ENCODE assay signal across 28 cellular contexts in the genomic region with DNA sequence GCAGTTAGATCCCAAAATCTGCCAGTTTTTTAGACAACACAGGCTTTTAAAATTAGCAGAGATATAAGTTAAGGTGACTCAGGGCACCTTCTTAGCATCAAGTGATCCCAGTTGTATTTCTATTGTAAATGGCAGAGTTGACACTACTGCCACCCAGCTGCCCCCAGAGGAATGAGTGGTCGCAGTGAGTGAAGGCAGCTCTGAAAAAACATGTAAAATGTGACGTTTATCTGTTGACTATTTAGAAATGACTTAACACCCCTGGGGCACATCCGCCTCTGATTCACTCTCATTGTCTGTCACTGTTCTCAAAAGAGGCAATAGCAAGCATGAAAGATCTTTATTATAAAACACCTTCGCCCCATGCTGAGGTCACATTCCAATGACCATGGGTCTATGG.
DNase-seq lines count a peak whose midpoint lies in the region; ATAC-seq and TF ChIP-seq lines count a peak whose summit lies in the region.
"Had no signal": no experiment of that assay in that cellular context is flagged by ENCODE, and none has a peak within 500 bp of the region (broad histone marks: within the 10 kb centered on the region; RNA-seq: fewer than 3 reads in every experiment).

No MANE protein-coding gene starts in this region.

- no peaks in the 10 kb centered on the region for H3K9me3 Mint-ChIP-seq in type B pancreatic cell
- no peaks in the 10 kb centered on the region for H3K9me3 Mint-ChIP-seq in activated T-helper 1 cell treated with anti-CD3 and anti-CD28 coated beads, Interleukin-12 subunit alpha, Interleukin-12 subunit beta, Interleukin-2, Interleukin-4 antibody, amounts not matched to agents 30 ng/mL and 10 ng/mL and 1 ng/mL, durations not matched to agents 14 hours and 24 hours and 36 hours
- H3K9me3 Mint-ChIP-seq: activated B cell treated with CpG ODN at 0.5 μM for 24 hours had no signal

- H4K20me1 ChIP-seq in OCI-LY3 (ENCODE audit: insufficient read depth, low read length) = no peaks in the 10 kb centered on the region

- H3K9ac ChIP-seq in OCI-LY3 (ENCODE audit: low read length) = no peak overlapping the region

- peak; percentile 34 for TF ChIP-seq CTCF in OCI-LY3 (IDR thresholded peaks at IDR 0.05; ENCODE audit: low read depth, low read length)
- TF ChIP-seq CTCF in foreskin keratinocyte (conservative IDR thresholded peaks at IDR 0.05) = peak; percentile 2
- peak; percentile 51 for TF ChIP-seq CTCF in type B pancreatic cell (conservative IDR thresholded peaks at IDR 0.05)

- no peaks in the 10 kb centered on the region for H3K4me1 Mint-ChIP-seq in type B pancreatic cell (ENCODE audit: unreplicated experiment)
- H3K4me1 Mint-ChIP-seq in activated T-helper 1 cell treated with anti-CD3 and anti-CD28 coated beads, Interleukin-12 subunit alpha, Interleukin-12 subunit beta, Interleukin-2, Interleukin-4 antibody, amounts not matched to agents 30 ng/mL and 10 ng/mL and 1 ng/mL, durations not matched to agents 14 hours and 24 hours and 36 hours (ENCODE audit: low read depth) = no peaks in the 10 kb centered on the region
- H3K4me1 Mint-ChIP-seq: activated B cell treated with CpG ODN at 0.5 μM for 24 hours; activated CD8-positive, alpha-beta memory T cell treated with anti-CD3 and anti-CD28 coated beads, Interleukin-2, amount 10 ng/mL, durations not matched to agents 7 days and 5 days; CD14-positive monocyte; natural killer cell had no signal

- H3K36me3 Mint-ChIP-seq in type B pancreatic cell = no peaks in the 10 kb centered on the region
- H3K36me3 Mint-ChIP-seq in activated T-helper 1 cell treated with anti-CD3 and anti-CD28 coated beads, Interleukin-12 subunit alpha, Interleukin-12 subunit beta, Interleukin-2, Interleukin-4 antibody, amounts not matched to agents 30 ng/mL and 10 ng/mL and 1 ng/mL, durations not matched to agents 14 hours and 24 hours and 36 hours (ENCODE audit: low read depth) = no peaks in the 10 kb centered on the region
- H3K36me3 Mint-ChIP-seq: activated CD8-positive, alpha-beta memory T cell treated with anti-CD3 and anti-CD28 coated beads, Interleukin-2, amount 10 ng/mL, durations not matched to agents 7 days and 5 days; CD14-positive monocyte; natural killer cell had no signal

- no peak overlapping the region for H3K27ac Mint-ChIP-seq in type B pancreatic cell
- no peak overlapping the region for H3K27ac Mint-ChIP-seq in activated T-helper 1 cell treated with anti-CD3 and anti-CD28 coated beads, Interleukin-12 subunit alpha, Interleukin-12 subunit beta, Interleukin-2, Interleukin-4 antibody, amounts not matched to agents 30 ng/mL and 10 ng/mL and 1 ng/mL, durations not matched to agents 14 hours and 24 hours and 36 hours
- H3K27ac Mint-ChIP-seq: activated B cell treated with CpG ODN at 0.5 μM for 24 hours; activated CD8-positive, alpha-beta memory T cell treated with anti-CD3 and anti-CD28 coated beads, Interleukin-2, amount 10 ng/mL, durations not matched to agents 7 days and 5 days; activated T-cell treated with anti-CD3 and anti-CD28 coated beads, Interleukin-2, amount 50 U/mL, for 72 hours; CD14-positive monocyte; natural killer cell had no signal

- H3K27ac ChIP-seq in OCI-LY3 (ENCODE audit: low read length) (no peak overlapping the region), foreskin keratinocyte (no peak overlapping the region)
- H3K27ac ChIP-seq: gastrocnemius medialis, SK-N-MC, upper lobe of left lung had no signal

- no peaks in the 10 kb centered on the region for H3K79me2 ChIP-seq in OCI-LY3 (ENCODE audit: low read length)

- no peaks in the 10 kb centered on the region for H3K4me1 ChIP-seq in OCI-LY3 (ENCODE audit: low read length)
- H3K4me1 ChIP-seq in foreskin keratinocyte = no peaks in the 10 kb centered on the region
- H3K4me1 ChIP-seq: Caco-2, gastrocnemius medialis, upper lobe of left lung had no signal

- H3K4me2 ChIP-seq in OCI-LY3 (ENCODE audit: low read length) = no peak overlapping the region

- no peaks in the 10 kb centered on the region for H3K36me3 ChIP-seq in OCI-LY3 (replicated peaks; ENCODE audit: low read depth, low read length)
- H3K36me3 ChIP-seq: gastrocnemius medialis, upper lobe of left lung had no signal

- ATAC-seq in foreskin keratinocyte (no peak), GM18907 (IDR thresholded peaks at IDR 0.05; ENCODE audit: unreplicated experiment) (no peak)
- ATAC-seq: activated CD8-positive, alpha-beta memory T cell treated with anti-CD3 and anti-CD28 coated beads, Interleukin-2, amount 10 ng/mL, durations not matched to agents 7 days and 5 days; activated T-cell treated with anti-CD3 and anti-CD28 coated beads, Interleukin-2, amount 50 U/mL, for 72 hours; gastrocnemius medialis; left colon; mucosa of descending colon; natural killer cell had no signal

- intact Hi-C loops in activated T-helper 1 cell treated with anti-CD3 and anti-CD28 coated beads, Interleukin-12 subunit alpha, Interleukin-12 subunit beta, Interleukin-2, Interleukin-4 antibody, amounts not matched to agents 30 ng/mL and 10 ng/mL and 1 ng/mL, durations not matched to agents 14 hours and 24 hours and 36 hours (cut with micrococcal nuclease) = no loop called here

- H3K27me3 Mint-ChIP-seq in type B pancreatic cell = no peaks in the 10 kb centered on the region
- no peaks in the 10 kb centered on the region for H3K27me3 Mint-ChIP-seq in activated T-helper 1 cell treated with anti-CD3 and anti-CD28 coated beads, Interleukin-12 subunit alpha, Interleukin-12 subunit beta, Interleukin-2, Interleukin-4 antibody, amounts not matched to agents 30 ng/mL and 10 ng/mL and 1 ng/mL, durations not matched to agents 14 hours and 24 hours and 36 hours (ENCODE audit: insufficient read depth)
- H3K27me3 Mint-ChIP-seq: activated B cell treated with CpG ODN at 0.5 μM for 24 hours; activated CD8-positive, alpha-beta memory T cell treated with anti-CD3 and anti-CD28 coated beads, Interleukin-2, amount 10 ng/mL, durations not matched to agents 7 days and 5 days had no signal

- H2AFZ ChIP-seq in OCI-LY3 (ENCODE audit: low read depth, low read length) = no peak overlapping the region

- peak; percentile 1 for DNase-seq in NCI-H1694 treated with DMSO at 0.1 percent for 48 hours (lab: John Stamatoyannopoulos, UW)
- DNase-seq in NCI-H1694 (lab: John Stamatoyannopoulos, UW) = no peak
- peak in 1 of 2 donors; percentile 6 for DNase-seq in foreskin keratinocyte
- no peak for DNase-seq in type B pancreatic cell (ENCODE audit: extremely low spot score, unreplicated experiment)
- DNase-seq in KG1 (lab: John Stamatoyannopoulos, UW) = no peak
- no peak for DNase-seq in activated T-helper 1 cell treated with anti-CD3 and anti-CD28 coated beads, Interleukin-12 subunit alpha, Interleukin-12 subunit beta, Interleukin-2, Interleukin-4 antibody, amounts not matched to agents 30 ng/mL and 10 ng/mL and 1 ng/mL, durations not matched to agents 14 hours and 24 hours and 36 hours (ENCODE audit: low spot score)
- DNase-seq: activated B cell treated with CpG ODN at 0.5 μM for 24 hours; activated CD4-positive, alpha-beta T cell treated with anti-CD3 and anti-CD28 coated beads, Interleukin-2, amount 50 U/mL, for 4 hours; activated CD8-positive, alpha-beta memory T cell treated with anti-CD3 and anti-CD28 coated beads, Interleukin-2, amount 10 ng/mL, durations not matched to agents 7 days and 5 days; activated naive CD4-positive, alpha-beta T cell treated with Interleukin-2 at 50 U/mL for 16 hours; activated T-cell treated with anti-CD3 and anti-CD28 coated beads, Interleukin-2, amount 50 U/mL, for 72 hours; Caco-2; cerebellar nuclear complex; dermis blood vessel endothelial cell; DMS79 treated with DMSO at 0.1 percent for 48 hours; gastrocnemius medialis; left colon; mucosa of descending colon; natural killer cell; NCI-H1417 treated with DMSO at 0.1 percent for 48 hours; NCI-H345; stimulated activated naive CD4-positive, alpha-beta T cell; T-helper 1 cell; upper lobe of left lung had no signal

- H3K27me3 ChIP-seq in OCI-LY3 (ENCODE audit: low read depth, low read length) (no peaks in the 10 kb centered on the region), foreskin keratinocyte (no peaks in the 10 kb centered on the region)
- H3K27me3 ChIP-seq: gastrocnemius medialis, upper lobe of left lung had no signal

- no peak overlapping the region for H3K4me3 Mint-ChIP-seq in type B pancreatic cell
- no peak overlapping the region for H3K4me3 Mint-ChIP-seq in activated T-helper 1 cell treated with anti-CD3 and anti-CD28 coated beads, Interleukin-12 subunit alpha, Interleukin-12 subunit beta, Interleukin-2, Interleukin-4 antibody, amounts not matched to agents 30 ng/mL and 10 ng/mL and 1 ng/mL, durations not matched to agents 14 hours and 24 hours and 36 hours
- H3K4me3 Mint-ChIP-seq: activated B cell treated with CpG ODN at 0.5 μM for 24 hours; activated CD8-positive, alpha-beta memory T cell treated with anti-CD3 and anti-CD28 coated beads, Interleukin-2, amount 10 ng/mL, durations not matched to agents 7 days and 5 days; activated T-cell treated with anti-CD3 and anti-CD28 coated beads, Interleukin-2, amount 50 U/mL, for 72 hours; CD14-positive monocyte; natural killer cell had no signal

- no peak overlapping the region for H3K4me3 ChIP-seq in OCI-LY3 (ENCODE audit: low read length)
- H3K4me3 ChIP-seq: gastrocnemius medialis, mucosa of descending colon, SK-N-MC, upper lobe of left lung had no signal

- no peaks in the 10 kb centered on the region for H3K9me3 ChIP-seq in OCI-LY3 (ENCODE audit: insufficient read depth, low read length)
- H3K9me3 ChIP-seq: Caco-2, gastrocnemius medialis, mucosa of descending colon, upper lobe of left lung had no signal
